ENCODE assay signal across 38 cellular contexts in genomic region chrX:6803607-6804006, GRCh38.
"Had no signal": no experiment of that assay in that cellular context is flagged by ENCODE, and none has a peak within 500 bp of the region (broad histone marks: within the 10 kb centered on the region; RNA-seq: fewer than 3 reads in every experiment).

No MANE protein-coding gene starts in this region.

- H3K4me3 ChIP-seq: adrenal gland, ascending aorta, body of pancreas, breast epithelium, cardiac muscle cell had no signal

- H3K4me1 ChIP-seq: adrenal gland, ascending aorta, body of pancreas, breast epithelium had no signal

- H3K36me3 ChIP-seq: adrenal gland, ascending aorta, brain microvascular endothelial cell, breast epithelium, cardiac muscle cell had no signal

- FAIRE-seq: bronchial epithelial cell had no signal

- H3K27me3 Mint-ChIP-seq: activated naive CD4-positive, alpha-beta T cell treated with anti-CD3 and anti-CD28 coated beads, Interleukin-2, amount 10 ng/mL, durations not matched to agents 7 days and 5 days; activated naive CD4-positive, alpha-beta T cell treated with anti-CD3 and anti-CD28 coated beads, Interleukin-2, amount 50 U/mL, for 24 hours; activated naive CD8-positive, alpha-beta T cell; activated naive CD8-positive, alpha-beta T cell treated with anti-CD3 and anti-CD28 coated beads for 36 hours; activated naive CD8-positive, alpha-beta T cell treated with anti-CD3 and anti-CD28 coated beads, Interleukin-2, amount 10 ng/mL, durations not matched to agents 7 days and 5 days; activated naive CD8-positive, alpha-beta T cell treated with anti-CD3 and anti-CD28 coated beads, Interleukin-2, amount 50 U/mL, for 24 hours; activated T-cell treated with anti-CD3 and anti-CD28 coated beads, Interleukin-2, amount 50 U/mL, for 24 hours; activated T-helper 17 cell treated with anti-CD3 and anti-CD28 coated beads, Interleukin-2, amount 50 U/mL, for 72 hours; central memory CD8-positive, alpha-beta T cell had no signal

- H3K4me1 Mint-ChIP-seq: activated naive CD4-positive, alpha-beta T cell treated with anti-CD3 and anti-CD28 coated beads, Interleukin-2, amount 10 ng/mL, durations not matched to agents 7 days and 5 days; activated naive CD4-positive, alpha-beta T cell treated with anti-CD3 and anti-CD28 coated beads, Interleukin-2, amount 50 U/mL, for 24 hours; activated naive CD8-positive, alpha-beta T cell treated with anti-CD3 and anti-CD28 coated beads for 36 hours; activated naive CD8-positive, alpha-beta T cell treated with anti-CD3 and anti-CD28 coated beads, Interleukin-2, amount 10 ng/mL, durations not matched to agents 7 days and 5 days; activated naive CD8-positive, alpha-beta T cell treated with anti-CD3 and anti-CD28 coated beads, Interleukin-2, amount 50 U/mL, for 24 hours; activated T-helper 17 cell treated with anti-CD3 and anti-CD28 coated beads, Interleukin-2, amount 50 U/mL, for 72 hours; central memory CD8-positive, alpha-beta T cell had no signal

- H3K9me3 ChIP-seq: adrenal gland, ascending aorta, body of pancreas, breast epithelium had no signal

- H3K27ac Mint-ChIP-seq: activated naive CD4-positive, alpha-beta T cell treated with anti-CD3 and anti-CD28 coated beads for 36 hours; activated naive CD4-positive, alpha-beta T cell treated with anti-CD3 and anti-CD28 coated beads, Interleukin-2, amount 10 ng/mL, durations not matched to agents 7 days and 5 days; activated naive CD4-positive, alpha-beta T cell treated with anti-CD3 and anti-CD28 coated beads, Interleukin-2, amount 50 U/mL, for 24 hours; activated naive CD4-positive, alpha-beta T cell treated with anti-CD3 and anti-CD28 coated beads, Interleukin-2, amount 50 U/mL, for 72 hours; activated naive CD8-positive, alpha-beta T cell; activated naive CD8-positive, alpha-beta T cell treated with anti-CD3 and anti-CD28 coated beads for 36 hours; activated naive CD8-positive, alpha-beta T cell treated with anti-CD3 and anti-CD28 coated beads, Interleukin-2, amount 10 ng/mL, durations not matched to agents 7 days and 5 days; activated naive CD8-positive, alpha-beta T cell treated with anti-CD3 and anti-CD28 coated beads, Interleukin-2, amount 50 U/mL, for 24 hours; activated T-cell treated with anti-CD3 and anti-CD28 coated beads, Interleukin-2, amount 50 U/mL, for 24 hours; activated T-cell treated with anti-CD3 and anti-CD28 coated beads, Interleukin-2, amount 50 U/mL, for 72 hours; activated T-helper 1 cell treated with anti-CD3 and anti-CD28 coated beads, Interleukin-12 subunit alpha, Interleukin-12 subunit beta, Interleukin-2, Interleukin-4 antibody, amounts not matched to agents 30 ng/mL and 10 ng/mL and 1 ng/mL, durations not matched to agents 14 hours and 24 hours and 36 hours; activated T-helper 17 cell treated with anti-CD3 and anti-CD28 coated beads, Interleukin-2, amount 50 U/mL, for 72 hours; activated T-helper 2 cell treated with anti-CD3 and anti-CD28 coated beads, Interferon-gamma antibody, Interleukin-2, Interleukin-4, amounts not matched to agents 10 μg/mL and 5 μg/mL and 100 μg/mL, durations not matched to agents 14 hours and 24 hours and 36 hours; brain had no signal

- H3K4me3 Mint-ChIP-seq: activated naive CD4-positive, alpha-beta T cell treated with anti-CD3 and anti-CD28 coated beads for 36 hours; activated naive CD4-positive, alpha-beta T cell treated with anti-CD3 and anti-CD28 coated beads, Interleukin-2, amount 10 ng/mL, durations not matched to agents 7 days and 5 days; activated naive CD4-positive, alpha-beta T cell treated with anti-CD3 and anti-CD28 coated beads, Interleukin-2, amount 50 U/mL, for 24 hours; activated naive CD8-positive, alpha-beta T cell; activated naive CD8-positive, alpha-beta T cell treated with anti-CD3 and anti-CD28 coated beads for 36 hours; activated naive CD8-positive, alpha-beta T cell treated with anti-CD3 and anti-CD28 coated beads, Interleukin-2, amount 10 ng/mL, durations not matched to agents 7 days and 5 days; activated naive CD8-positive, alpha-beta T cell treated with anti-CD3 and anti-CD28 coated beads, Interleukin-2, amount 50 U/mL, for 24 hours; activated T-cell treated with anti-CD3 and anti-CD28 coated beads, Interleukin-2, amount 50 U/mL, for 24 hours; activated T-cell treated with anti-CD3 and anti-CD28 coated beads, Interleukin-2, amount 50 U/mL, for 4 hours; activated T-cell treated with anti-CD3 and anti-CD28 coated beads, Interleukin-2, amount 50 U/mL, for 72 hours; activated T-helper 1 cell treated with anti-CD3 and anti-CD28 coated beads, Interleukin-12 subunit alpha, Interleukin-12 subunit beta, Interleukin-2, Interleukin-4 antibody, amounts not matched to agents 30 ng/mL and 10 ng/mL and 1 ng/mL, durations not matched to agents 14 hours and 24 hours and 36 hours; activated T-helper 17 cell treated with anti-CD3 and anti-CD28 coated beads, Interleukin-2, amount 50 U/mL, for 72 hours; brain; central memory CD8-positive, alpha-beta T cell had no signal

- H3K27ac ChIP-seq: adrenal gland, ascending aorta, body of pancreas, brain microvascular endothelial cell, breast epithelium, cardiac muscle cell had no signal

- H3K27me3 ChIP-seq: adrenal gland, ascending aorta, body of pancreas, brain microvascular endothelial cell, breast epithelium, cardiac muscle cell had no signal

- H3K36me3 Mint-ChIP-seq: activated naive CD4-positive, alpha-beta T cell treated with anti-CD3 and anti-CD28 coated beads, Interleukin-2, amount 10 ng/mL, durations not matched to agents 7 days and 5 days; activated naive CD4-positive, alpha-beta T cell treated with anti-CD3 and anti-CD28 coated beads, Interleukin-2, amount 50 U/mL, for 24 hours; activated naive CD4-positive, alpha-beta T cell treated with anti-CD3 and anti-CD28 coated beads, Interleukin-2, amount 50 U/mL, for 72 hours; activated naive CD8-positive, alpha-beta T cell; activated naive CD8-positive, alpha-beta T cell treated with anti-CD3 and anti-CD28 coated beads for 36 hours; activated naive CD8-positive, alpha-beta T cell treated with anti-CD3 and anti-CD28 coated beads, Interleukin-2, amount 10 ng/mL, durations not matched to agents 7 days and 5 days; brain had no signal

- H3K9me3 Mint-ChIP-seq: activated naive CD4-positive, alpha-beta T cell treated with anti-CD3 and anti-CD28 coated beads for 36 hours; activated naive CD4-positive, alpha-beta T cell treated with anti-CD3 and anti-CD28 coated beads, Interleukin-2, amount 10 ng/mL, durations not matched to agents 7 days and 5 days; activated naive CD4-positive, alpha-beta T cell treated with anti-CD3 and anti-CD28 coated beads, Interleukin-2, amount 50 U/mL, for 24 hours; activated naive CD4-positive, alpha-beta T cell treated with anti-CD3 and anti-CD28 coated beads, Interleukin-2, amount 50 U/mL, for 72 hours; activated naive CD8-positive, alpha-beta T cell treated with anti-CD3 and anti-CD28 coated beads for 36 hours; activated naive CD8-positive, alpha-beta T cell treated with anti-CD3 and anti-CD28 coated beads, Interleukin-2, amount 10 ng/mL, durations not matched to agents 7 days and 5 days; activated naive CD8-positive, alpha-beta T cell treated with anti-CD3 and anti-CD28 coated beads, Interleukin-2, amount 50 U/mL, for 24 hours; activated T-cell treated with anti-CD3 and anti-CD28 coated beads, Interleukin-2, amount 50 U/mL, for 24 hours; activated T-cell treated with anti-CD3 and anti-CD28 coated beads, Interleukin-2, amount 50 U/mL, for 4 hours; activated T-cell treated with anti-CD3 and anti-CD28 coated beads, Interleukin-2, amount 50 U/mL, for 72 hours; activated T-helper 1 cell treated with anti-CD3 and anti-CD28 coated beads, Interleukin-12 subunit alpha, Interleukin-12 subunit beta, Interleukin-2, Interleukin-4 antibody, amounts not matched to agents 30 ng/mL and 10 ng/mL and 1 ng/mL, durations not matched to agents 14 hours and 24 hours and 36 hours; activated T-helper 17 cell treated with anti-CD3 and anti-CD28 coated beads, Interleukin-2, amount 50 U/mL, for 72 hours; activated T-helper 2 cell treated with anti-CD3 and anti-CD28 coated beads, Interferon-gamma antibody, Interleukin-2, Interleukin-4, amounts not matched to agents 10 μg/mL and 5 μg/mL and 100 μg/mL, durations not matched to agents 14 hours and 24 hours and 36 hours; brain; central memory CD8-positive, alpha-beta T cell had no signal

- ATAC-seq: activated naive CD4-positive, alpha-beta T cell treated with anti-CD3 and anti-CD28 coated beads, Interleukin-2, amount 50 U/mL, for 72 hours; activated naive CD8-positive, alpha-beta T cell treated with anti-CD3 and anti-CD28 coated beads, Interleukin-2, amount 50 U/mL, for 24 hours; activated T-cell treated with anti-CD3 and anti-CD28 coated beads, Interleukin-2, amount 50 U/mL, for 4 hours; activated T-cell treated with anti-CD3 and anti-CD28 coated beads, Interleukin-2, amount 50 U/mL, for 72 hours; activated T-helper 17 cell treated with anti-CD3 and anti-CD28 coated beads, Interleukin-2, amount 50 U/mL, for 72 hours; body of pancreas had no signal

- DNase-seq: activated effector memory CD4-positive, alpha-beta T cell treated with anti-CD3 and anti-CD28 coated beads, Interleukin-2, amount 50 U/mL, for 16 hours; activated effector memory CD4-positive, alpha-beta T cell treated with Interleukin-2 at 50 U/mL for 16 hours; activated gamma-delta T cell; activated gamma-delta T cell treated with Interleukin-2 at 50 U/mL for 16 hours; activated naive CD4-positive, alpha-beta T cell; activated naive CD4-positive, alpha-beta T cell treated with anti-CD3 and anti-CD28 coated beads for 36 hours; activated naive CD4-positive, alpha-beta T cell treated with anti-CD3 and anti-CD28 coated beads, Interleukin-2, amount 10 ng/mL, durations not matched to agents 7 days and 5 days; activated naive CD4-positive, alpha-beta T cell treated with anti-CD3 and anti-CD28 coated beads, Interleukin-2, amount 50 U/mL, for 16 hours; activated naive CD4-positive, alpha-beta T cell treated with Interleukin-2 at 50 U/mL for 16 hours; activated naive CD8-positive, alpha-beta T cell treated with anti-CD3 and anti-CD28 coated beads for 36 hours; activated naive CD8-positive, alpha-beta T cell treated with anti-CD3 and anti-CD28 coated beads, Interleukin-2, amount 10 ng/mL, durations not matched to agents 7 days and 5 days; activated naive CD8-positive, alpha-beta T cell treated with anti-CD3 and anti-CD28 coated beads, Interleukin-2, amount 50 U/mL, for 24 hours; activated T-cell treated with anti-CD3 and anti-CD28 coated beads, Interleukin-2, amount 50 U/mL, for 24 hours; activated T-cell treated with anti-CD3 and anti-CD28 coated beads, Interleukin-2, amount 50 U/mL, for 4 hours; activated T-cell treated with anti-CD3 and anti-CD28 coated beads, Interleukin-2, amount 50 U/mL, for 48 hours; activated T-cell treated with anti-CD3 and anti-CD28 coated beads, Interleukin-2, amount 50 U/mL, for 72 hours; adrenal gland; amniotic stem cell; amygdala; anterior cingulate cortex; aorta; body of pancreas; brain microvascular endothelial cell; caudate nucleus; central memory CD4-positive, alpha-beta T cell; cerebellar nuclear complex had no signal
